ENCODE assay signal across 18 cellular contexts in genomic region chr15:75191235-75191634, GRCh38.
"Had no signal": no experiment of that assay in that cellular context is flagged by ENCODE, and none has a peak within 500 bp of the region (broad histone marks: within the 10 kb centered on the region; RNA-seq: fewer than 3 reads in every experiment).

No MANE protein-coding gene starts in this region.

- H3K9ac ChIP-seq: KMS-11, SK-N-SH had no signal

- H3K27ac Mint-ChIP-seq: IgD-negative memory B cell had no signal

- H3K4me3 ChIP-seq: K562 had no signal

- H3K36me3 Mint-ChIP-seq: IgD-negative memory B cell had no signal

- DNase-seq: Kasumi-1, MM.1S, NCI-H1092 treated with DMSO at 0.1 percent for 48 hours, NCI-H1436, NCI-H187 treated with DMSO at 0.1 percent for 48 hours, NCI-H2029 treated with DMSO at 0.1 percent for 48 hours, NCI-H2227 treated with DMSO at 0.1 percent for 48 hours, NCI-H524, NCI-H526 treated with DMSO at 0.1 percent for 48 hours, NCI-H748 treated with DMSO at 0.1 percent for 48 hours, PC-3, SHP77, SK-N-SH had no signal

- ATAC-seq: K562, Panc1, PC-3 had no signal

- H3K9me3 ChIP-seq: SK-N-SH had no signal

- H3K4me2 ChIP-seq: KMS-11, SK-N-SH had no signal

- H3K4me3 Mint-ChIP-seq: IgD-negative memory B cell had no signal

- H3K27ac ChIP-seq: KMS-11, RWPE1 had no signal
